12 cellular contexts compared by ENCODE assay signal in the genomic region with DNA sequence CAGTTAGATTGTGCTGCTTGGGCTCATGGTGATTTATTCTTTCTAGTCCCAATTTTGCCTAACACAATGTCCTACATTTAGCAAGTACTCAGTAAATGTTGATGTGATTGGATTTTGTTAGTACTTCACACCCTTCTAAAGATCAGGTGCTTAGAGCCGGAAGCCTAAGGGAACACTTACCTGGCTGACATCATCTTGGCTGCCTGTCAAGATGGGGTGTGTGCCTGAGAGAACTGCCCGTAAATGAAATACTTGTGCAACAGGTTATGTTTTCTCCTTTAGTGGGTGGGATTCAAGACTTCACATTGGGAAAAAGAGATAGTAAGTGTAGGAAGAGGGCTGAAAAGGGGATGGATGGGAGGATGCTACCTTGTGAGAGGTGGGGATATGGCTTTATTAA.
DNase-seq lines count a peak whose midpoint lies in the region; ATAC-seq, FAIRE-seq and TF ChIP-seq lines count a peak whose summit lies in the region.
"Had no signal": no experiment of that assay in that cellular context is flagged by ENCODE, and none has a peak within 500 bp of the region (broad histone marks: within the 10 kb centered on the region; RNA-seq: fewer than 3 reads in every experiment).

No MANE protein-coding gene starts in this region.

- H2AFZ ChIP-seq in PC-3 (ENCODE audit: low read length) (no peak overlapping the region), smooth muscle cell (ENCODE audit: low read depth) (no peak overlapping the region)

- DNase-seq in LNCaP clone FGC (ENCODE audit: low read depth) (peak; percentile 96), PC-3 (peak; percentile 88), smooth muscle cell (lab: John Stamatoyannopoulos, UW; ENCODE audit: unreplicated experiment) (no peak), midbrain (lab: John Stamatoyannopoulos, UW) (no peak), cardiac septum (ENCODE audit: low spot score) (no peak)
- no peak for DNase-seq in activated naive CD4-positive, alpha-beta T cell treated with anti-CD3 and anti-CD28 coated beads, Interleukin-2, amount 50 U/mL, for 16 hours
- no peak for DNase-seq in stimulated activated CD4-positive, alpha-beta T cell treated with anti-CD3 and anti-CD28 coated beads, Interleukin-15, amount 100 ng/mL, for 24 hours
- DNase-seq: activated CD8-positive, alpha-beta T cell treated with anti-CD3 and anti-CD28 coated beads, Interleukin-2, amount 10 ng/mL, durations not matched to agents 7 days and 5 days; NCI-H1048 had no signal

- POLR2A ChIA-PET in PC-3 (lab: Charles Lee; ENCODE audit: unreplicated experiment) = no interaction called here

- 69% methylated on average over 2 of the region's 2 CpGs for WGBS in smooth muscle cell (ENCODE audit: low lambda C conversion rate)

- H3K27ac ChIP-seq in PC-3 (ENCODE audit: low read length) = peak overlapping the region; percentile 91
- peak overlapping the region; percentile 58 for H3K27ac ChIP-seq in smooth muscle cell (ENCODE audit: low read depth)
- H3K27ac ChIP-seq: SJSA1 had no signal

- TF ChIP-seq CTCF in LNCaP clone FGC (IDR thresholded peaks at IDR 0.05; ENCODE audit: control insufficient read depth, extremely low read depth, insufficient read depth) (no peak), PC-3 (conservative IDR thresholded peaks at IDR 0.05; ENCODE audit: low read depth, low read length) (no peak), smooth muscle cell (IDR thresholded peaks at IDR 0.05; ENCODE audit: borderline replicate concordance, insufficient read depth, poor library complexity, severe bottlenecking) (no peak)

- intact Hi-C loops in PC-3 (cut with micrococcal nuclease) = loop anchor here (1.0 kb wide), 2 partner anchors 29 to 63 kb away; no protein-coding TSS in a partner anchor
- intact Hi-C loops in cardiac septum (cut with DNase I) = no loop called here

- peaks cover 58% of the 10 kb centered on the region for H3K4me1 ChIP-seq in PC-3 (ENCODE audit: insufficient read depth, low read length)
- peaks cover 55% of the 10 kb centered on the region for H3K4me1 ChIP-seq in smooth muscle cell (ENCODE audit: low read depth)

- no TSS peak for BruUV-seq in PC-3 (replicated peaks; lab: Mats Ljungman, UMichigan)

- no peaks in the 10 kb centered on the region for H3K9me2 ChIP-seq in PC-3 (replicated peaks; ENCODE audit: low read length)

- peak overlapping the region; percentile 71 for H3K4me2 ChIP-seq in PC-3 (ENCODE audit: low read length)
- no peak overlapping the region for H3K4me2 ChIP-seq in smooth muscle cell

- peaks cover 61% of the 10 kb centered on the region for H3K79me2 ChIP-seq in PC-3 (ENCODE audit: low read length)
- peaks cover 87% of the 10 kb centered on the region for H3K79me2 ChIP-seq in smooth muscle cell (ENCODE audit: low read depth)

- CTCF ChIA-PET in PC-3 (lab: Charles Lee) = no interaction called here

- no peaks in the 10 kb centered on the region for H3K27me3 ChIP-seq in PC-3 (ENCODE audit: low read length)
- no peaks in the 10 kb centered on the region for H3K27me3 ChIP-seq in smooth muscle cell (ENCODE audit: low read depth)
- H3K27me3 ChIP-seq: SJSA1 had no signal

- H3K36me3 ChIP-seq in PC-3 (ENCODE audit: low read depth, low read length) (no peaks in the 10 kb centered on the region), smooth muscle cell (ENCODE audit: low read depth) (no peaks in the 10 kb centered on the region)
- H3K36me3 ChIP-seq: HAP-1 had no signal

- H4K20me1 ChIP-seq in PC-3 (ENCODE audit: low read length) (no peaks in the 10 kb centered on the region), smooth muscle cell (ENCODE audit: low read depth) (peaks cover 97% of the 10 kb centered on the region)

- H3F3A ChIP-seq in PC-3 (ENCODE audit: low read length, unreplicated experiment) (peaks cover 6% of the 10 kb centered on the region), smooth muscle cell (ENCODE audit: low read depth) (no peaks in the 10 kb centered on the region)

- H3K9me3 ChIP-seq in PC-3 (ENCODE audit: low read length) (no peaks in the 10 kb centered on the region), smooth muscle cell (replicated peaks; ENCODE audit: low read depth) (no peaks in the 10 kb centered on the region)
- H3K9me3 ChIP-seq: HAP-1, SJSA1 had no signal

- peak; percentile 66 for FAIRE-seq in islet of Langerhans (lab: Jason Lieb, UNC)

- H3K9ac ChIP-seq in PC-3 (ENCODE audit: low read length) = peak overlapping the region; percentile 62; the same call in 1 of the 2 replicates
- no peak overlapping the region for H3K9ac ChIP-seq in smooth muscle cell (ENCODE audit: low read depth)

- H3K4me3 ChIP-seq in LNCaP clone FGC (ENCODE audit: low read depth, low read length) (peak overlapping the region; percentile 0; the same call in 1 of the 2 replicates), PC-3 (ENCODE audit: low read length) (no peak overlapping the region), smooth muscle cell (no peak overlapping the region)
- H3K4me3 ChIP-seq: HAP-1, SJSA1 had no signal

- ATAC-seq in PC-3 = no peak; the same call in 1 of the 2 replicates
- ATAC-seq: activated CD8-positive, alpha-beta T cell treated with anti-CD3 and anti-CD28 coated beads, Interleukin-2, amount 10 ng/mL, durations not matched to agents 7 days and 5 days had no signal

Comparison
In these comparisons a context has a peak if more than half of its experiments do, and no peak if none do; other contexts are left out.
1. DNase-seq: peak in LNCaP clone FGC (single experiment) and PC-3 (single experiment); none in smooth muscle cell (single experiment), activated naive CD4-positive, alpha-beta T cell treated with anti-CD3 and anti-CD28 coated beads, Interleukin-2, amount 50 U/mL, for 16 hours (single experiment), midbrain (single experiment), cardiac septum (single experiment) and stimulated activated CD4-positive, alpha-beta T cell treated with anti-CD3 and anti-CD28 coated beads, Interleukin-15, amount 100 ng/mL, for 24 hours (single experiment).